In the genomic region with DNA sequence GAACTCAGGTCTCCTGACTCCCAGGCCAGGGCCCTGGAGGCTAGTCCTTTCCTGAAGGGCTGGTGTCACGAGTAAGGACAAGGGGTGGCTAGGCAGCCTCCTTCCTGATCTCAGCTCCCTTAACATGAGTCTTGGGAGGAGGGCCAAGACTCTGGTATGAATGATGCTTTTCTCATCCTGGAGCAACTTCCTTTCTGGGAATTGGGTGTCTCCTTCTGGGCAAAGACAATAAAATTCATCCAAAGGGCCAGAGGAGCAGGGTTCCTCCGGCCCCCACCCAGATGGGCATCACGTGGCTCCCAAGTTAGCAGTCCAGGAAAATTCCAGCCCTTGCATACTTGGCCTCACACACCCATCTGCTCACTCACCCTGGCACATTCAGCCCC, we compare ENCODE assay signal across 9 cellular contexts. TPM values are rescaled to one million over a fixed set of nuclear protein-coding genes. Genes with fewer than 3 reads are reported as not detected.
A peak's percentile ranks its signal among the peaks of the same experiment; 100 is the strongest.
DNase-seq lines count a peak whose midpoint lies in the region; ATAC-seq and TF ChIP-seq lines count a peak whose summit lies in the region.
"Had no signal": no experiment of that assay in that cellular context is flagged by ENCODE, and none has a peak within 500 bp of the region (broad histone marks: within the 10 kb centered on the region; RNA-seq: fewer than 3 reads in every experiment).

TSS of gene FAM167B (plus strand) at position 335 of the 386 bp plus-strand sequence. CDS start 200 bp downstream, outside the sequence.

- peaks cover 42% of the 10 kb centered on the region for H3K4me1 ChIP-seq in NT2/D1 (ENCODE audit: insufficient read depth, insufficient read length)

- peaks cover 34% of the 10 kb centered on the region in 2 donors for H3K4me1 Mint-ChIP-seq in natural killer cell treated with Interleukin-12 subunit alpha and Interleukin-12 subunit beta and Interleukin-15 and Interleukin-18, amount 100 ng/mL, for 72 hours (ENCODE audit: low read depth in 2 of 2)

- no peak for TF ChIP-seq CTCF in AG09309 (IDR thresholded peaks at IDR 0.05; ENCODE audit: control insufficient read depth, insufficient read depth, low read depth, low read length, missing control alignments)
- no peak for TF ChIP-seq CTCF in epithelial cell of esophagus (IDR thresholded peaks at IDR 0.05; ENCODE audit: insufficient read depth, low read depth, low read length, missing control alignments)

- H3K36me3 ChIP-seq in NT2/D1 (ENCODE audit: insufficient read depth, insufficient read length, low read length) = no peaks in the 10 kb centered on the region

- H3K27me3 ChIP-seq in NT2/D1 (ENCODE audit: insufficient read depth, insufficient read length) = no peaks in the 10 kb centered on the region

- H3K4me3 Mint-ChIP-seq in natural killer cell treated with Interleukin-12 subunit alpha and Interleukin-12 subunit beta and Interleukin-15 and Interleukin-18, amount 100 ng/mL, for 72 hours = peak within 1 kb of the TSS; percentile 98

- H3K36me3 Mint-ChIP-seq in natural killer cell treated with Interleukin-12 subunit alpha and Interleukin-12 subunit beta and Interleukin-15 and Interleukin-18, amount 100 ng/mL, for 72 hours = peaks cover 3% of the 10 kb centered on the region

- H3K4me3 ChIP-seq in AG09309 (ENCODE audit: control insufficient read depth, low read depth, low read length) = no peak within 1 kb of the TSS
- no peak within 1 kb of the TSS for H3K4me3 ChIP-seq in NT2/D1 (ENCODE audit: insufficient read length, low read depth)
- no peak within 1 kb of the TSS for H3K4me3 ChIP-seq in epithelial cell of esophagus (ENCODE audit: low read length)

- no peaks in the 10 kb centered on the region for H3K9me3 Mint-ChIP-seq in natural killer cell treated with Interleukin-12 subunit alpha and Interleukin-12 subunit beta and Interleukin-15 and Interleukin-18, amount 100 ng/mL, for 72 hours

- no peak for ATAC-seq in natural killer cell treated with Interleukin-12 subunit alpha and Interleukin-12 subunit beta and Interleukin-15 and Interleukin-18, amount 100 ng/mL, for 72 hours
- ATAC-seq in GM18907 (IDR thresholded peaks at IDR 0.05; ENCODE audit: unreplicated experiment) (no peak), HG02981 (IDR thresholded peaks at IDR 0.05; ENCODE audit: unreplicated experiment) (no peak)

- H3K27me3 Mint-ChIP-seq in natural killer cell treated with Interleukin-12 subunit alpha and Interleukin-12 subunit beta and Interleukin-15 and Interleukin-18, amount 100 ng/mL, for 72 hours = no peaks in the 10 kb centered on the region

- peak within 1 kb of the TSS; percentile 38 for H3K9ac ChIP-seq in NT2/D1 (ENCODE audit: insufficient read length, low read depth)

- H3K27ac Mint-ChIP-seq in natural killer cell treated with Interleukin-12 subunit alpha and Interleukin-12 subunit beta and Interleukin-15 and Interleukin-18, amount 100 ng/mL, for 72 hours = peak within 1 kb of the TSS; percentile 91 to 98

- no peaks in the 10 kb centered on the region for H3K9me3 ChIP-seq in NT2/D1 (ENCODE audit: insufficient read depth, low read length)

- DNase-seq in AG09309 (ENCODE audit: low read depth) = peak; percentile 80
- DNase-seq in NT2/D1 (ENCODE audit: low read depth, low spot score) = no peak
- peak; percentile 23 for DNase-seq in epithelial cell of esophagus (ENCODE audit: low read depth)
- no peak for DNase-seq in natural killer cell treated with Interleukin-12 subunit alpha and Interleukin-12 subunit beta and Interleukin-15 and Interleukin-18, amount 100 ng/mL, for 72 hours (ENCODE audit: low spot score)
- no peak for DNase-seq in NCI-H2107 treated with DMSO at 0.1 percent for 48 hours (lab: John Stamatoyannopoulos, UW; ENCODE audit: unreplicated experiment)
- no peak for DNase-seq in NCI-H2081 (lab: John Stamatoyannopoulos, UW)
- DNase-seq: kidney glomerular epithelial cell had no signal

RNA-seq across cellular contexts. Expression of gene FAM167B, which starts in this region (rescaled TPM):
- total RNA-seq in natural killer cell treated with Interleukin-12 subunit alpha and Interleukin-12 subunit beta and Interleukin-15 and Interleukin-18, amount 100 ng/mL, for 72 hours = under 1 TPM in 1 of 2 donors, not detected in 1; 0.47 TPM

Comparison
In these comparisons a context has a peak if more than half of its experiments do, and no peak if none do; other contexts are left out.
1. DNase-seq: peak in AG09309 (single experiment) and epithelial cell of esophagus (single experiment); none in NT2/D1 (single experiment), natural killer cell treated with Interleukin-12 subunit alpha and Interleukin-12 subunit beta and Interleukin-15 and Interleukin-18, amount 100 ng/mL, for 72 hours (single experiment), NCI-H2107 treated with DMSO at 0.1 percent for 48 hours (single experiment) and NCI-H2081 (0 of 2).